Comparison of ENCODE assay signal across 11 cellular contexts in genomic region chr10:14586901-14587300, GRCh38.
DNase-seq lines count a peak whose midpoint lies in the region; ATAC-seq and TF ChIP-seq lines count a peak whose summit lies in the region.
"Had no signal": no experiment of that assay in that cellular context is flagged by ENCODE, and none has a peak within 500 bp of the region (broad histone marks: within the 10 kb centered on the region; RNA-seq: fewer than 3 reads in every experiment).

No MANE protein-coding gene starts in this region.

- DNase-seq in activated T-cell treated with anti-CD3 and anti-CD28 coated beads, Interleukin-2, amount 50 U/mL, for 1 hour: peak; percentile 71
- no peak for DNase-seq in activated T-cell treated with anti-CD3 and anti-CD28 coated beads for 4 hours
- DNase-seq in activated B cell treated with CpG ODN at 0.5 μM for 24 hours: no peak
- no peak for DNase-seq in stimulated activated naive CD8-positive, alpha-beta T cell treated with anti-CD3 and anti-CD28 coated beads, Interleukin-15, amount 100 ng/mL, for 72 hours
- DNase-seq in upper lobe of left lung: no peak
- no peak for DNase-seq in globus pallidus (ENCODE audit: low spot score)
- DNase-seq: GM23248, NCI-H2081 treated with DMSO at 0.1 percent for 48 hours had no signal

- TF ChIP-seq CTCF in activated B cell treated with CpG ODN at 0.5 μM for 24 hours (IDR thresholded peaks at IDR 0.05): no peak
- TF ChIP-seq CTCF in upper lobe of left lung (IDR thresholded peaks at IDR 0.05): no peak

- no peaks in the 10 kb centered on the region for H3K9me3 Mint-ChIP-seq in activated B cell treated with CpG ODN at 0.5 μM for 24 hours
- no peaks in the 10 kb centered on the region for H3K9me3 Mint-ChIP-seq in dendritic cell treated with granulocyte-macrophage colony-stimulating factor and Interleukin-4, amounts not matched to agents 40 ng/mL and 50 ng/mL, for 4 days
- no peaks in the 10 kb centered on the region for H3K9me3 Mint-ChIP-seq in stimulated activated naive CD8-positive, alpha-beta T cell treated with anti-CD3 and anti-CD28 coated beads, Interleukin-15, amount 100 ng/mL, for 72 hours

- H3K4me3 ChIP-seq in upper lobe of left lung: no peak overlapping the region

- peak overlapping the region in 1 of 4 donors; percentile 15 for H3K27ac ChIP-seq in upper lobe of left lung
- H3K27ac ChIP-seq: parathyroid adenoma had no signal

- no peak for TF ChIP-seq EP300 in upper lobe of left lung (IDR thresholded peaks at IDR 0.05)

- H3K27me3 Mint-ChIP-seq in activated B cell treated with CpG ODN at 0.5 μM for 24 hours: no peaks in the 10 kb centered on the region
- no peaks in the 10 kb centered on the region for H3K27me3 Mint-ChIP-seq in dendritic cell treated with granulocyte-macrophage colony-stimulating factor and Interleukin-4, amounts not matched to agents 40 ng/mL and 50 ng/mL, for 4 days
- no peaks in the 10 kb centered on the region for H3K27me3 Mint-ChIP-seq in stimulated activated naive CD8-positive, alpha-beta T cell treated with anti-CD3 and anti-CD28 coated beads, Interleukin-15, amount 100 ng/mL, for 72 hours

- no peaks in the 10 kb centered on the region for H3K9me3 ChIP-seq in upper lobe of left lung

- no peaks in the 10 kb centered on the region for H3K36me3 ChIP-seq in upper lobe of left lung

- H3K4me1 ChIP-seq in upper lobe of left lung: peaks cover 13 to 30% (median 18%) of the 10 kb centered on the region in 4 donors
- H3K4me1 ChIP-seq: parathyroid adenoma had no signal

- H3K4me1 Mint-ChIP-seq in activated B cell treated with CpG ODN at 0.5 μM for 24 hours: peaks cover 94% of the 10 kb centered on the region
- H3K4me1 Mint-ChIP-seq in dendritic cell treated with granulocyte-macrophage colony-stimulating factor and Interleukin-4, amounts not matched to agents 40 ng/mL and 50 ng/mL, for 4 days (ENCODE audit: low read depth): peaks cover 54% of the 10 kb centered on the region
- H3K4me1 Mint-ChIP-seq in stimulated activated naive CD8-positive, alpha-beta T cell treated with anti-CD3 and anti-CD28 coated beads, Interleukin-15, amount 100 ng/mL, for 72 hours: peaks cover 100% of the 10 kb centered on the region

- CTCF ChIA-PET in activated B cell treated with CpG ODN at 0.5 μM for 24 hours (lab: Charles Lee): no interaction called here

- H3K27ac Mint-ChIP-seq in activated B cell treated with CpG ODN at 0.5 μM for 24 hours: peak overlapping the region; percentile 89
- peak overlapping the region; percentile 48 for H3K27ac Mint-ChIP-seq in dendritic cell treated with granulocyte-macrophage colony-stimulating factor and Interleukin-4, amounts not matched to agents 40 ng/mL and 50 ng/mL, for 4 days
- peak overlapping the region; percentile 59 to 89 for H3K27ac Mint-ChIP-seq in stimulated activated naive CD8-positive, alpha-beta T cell treated with anti-CD3 and anti-CD28 coated beads, Interleukin-15, amount 100 ng/mL, for 72 hours

- intact Hi-C loops in activated B cell treated with CpG ODN at 0.5 μM for 24 hours (cut with micrococcal nuclease): loop anchor here (5.0 kb wide), 1 partner anchor 235 kb away; no protein-coding TSS in a partner anchor
- intact Hi-C loops in dendritic cell treated with granulocyte-macrophage colony-stimulating factor and Interleukin-4, amounts not matched to agents 40 ng/mL and 50 ng/mL, for 4 days (cut with micrococcal nuclease): loop anchor here (5.0 kb wide), 1 partner anchor 45 kb away; no protein-coding TSS in a partner anchor

- WGBS in upper lobe of left lung, 2 donors: 86 to 91% methylated on average over 5 to 6 of the region's 6 CpGs

- no peak for TF ChIP-seq POLR2A in upper lobe of left lung (IDR thresholded peaks at IDR 0.05)

- H3K27me3 ChIP-seq in upper lobe of left lung: no peaks in the 10 kb centered on the region

- ATAC-seq in activated B cell treated with CpG ODN at 0.5 μM for 24 hours (ENCODE audit: low read depth) (no peak), upper lobe of left lung (ENCODE audit: low FRiP score in 2 of 2) (no peak)
- no peak for ATAC-seq in stimulated activated naive CD8-positive, alpha-beta T cell treated with anti-CD3 and anti-CD28 coated beads, Interleukin-15, amount 100 ng/mL, for 72 hours
- ATAC-seq in activated CD4-positive, CD25-positive, alpha-beta regulatory T cell treated with anti-CD3 and anti-CD28 coated beads, Interleukin-2, amount 50 U/mL, for 24 hours: no peak

- peak overlapping the region; percentile 15 for H3K4me3 Mint-ChIP-seq in activated B cell treated with CpG ODN at 0.5 μM for 24 hours
- H3K4me3 Mint-ChIP-seq in dendritic cell treated with granulocyte-macrophage colony-stimulating factor and Interleukin-4, amounts not matched to agents 40 ng/mL and 50 ng/mL, for 4 days: no peak overlapping the region
- H3K4me3 Mint-ChIP-seq in stimulated activated naive CD8-positive, alpha-beta T cell treated with anti-CD3 and anti-CD28 coated beads, Interleukin-15, amount 100 ng/mL, for 72 hours: peak overlapping the region; percentile 29 to 76

- peaks cover 77% of the 10 kb centered on the region for H3K36me3 Mint-ChIP-seq in activated B cell treated with CpG ODN at 0.5 μM for 24 hours (ENCODE audit: low read depth)
- no peaks in the 10 kb centered on the region for H3K36me3 Mint-ChIP-seq in dendritic cell treated with granulocyte-macrophage colony-stimulating factor and Interleukin-4, amounts not matched to agents 40 ng/mL and 50 ng/mL, for 4 days (ENCODE audit: low read depth)

- POLR2A ChIA-PET in activated B cell treated with CpG ODN at 0.5 μM for 24 hours (lab: Charles Lee): interaction anchor here (0.6 kb wide), 1 partner anchor 13 kb away, joined by 3 read pairs; no protein-coding TSS in a partner anchor
